ENCODE assay signal across 1 cellular context in the genomic region with DNA sequence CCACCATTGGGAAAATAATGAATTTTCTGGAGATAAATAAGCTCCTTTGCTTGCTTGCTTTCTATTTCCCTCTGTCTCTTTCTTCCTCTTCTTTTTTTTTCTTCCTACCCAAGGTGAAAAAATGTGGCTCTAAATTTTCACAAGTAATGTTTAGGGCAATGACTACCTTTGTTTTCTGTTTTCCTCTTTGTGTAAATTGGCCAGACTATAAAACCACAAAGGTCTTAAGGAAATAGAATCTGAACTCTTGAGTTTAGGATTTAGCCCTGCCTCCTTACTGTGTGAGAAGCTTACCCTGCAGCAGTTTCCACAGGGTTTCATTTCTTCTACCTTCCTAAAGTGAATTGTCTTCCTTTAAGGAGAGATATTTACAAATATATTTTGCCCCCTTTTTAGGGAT.
TF ChIP-seq lines count a peak whose summit lies in the region.

No MANE protein-coding gene starts in this region.

TF ChIP-seq in H1, 55 proteins besides CTCF, POLR2A, EP300 and RAD21 (continued from another document):
- TF ChIP-seq CHD7 (IDR thresholded peaks at IDR 0.05; ENCODE audit: insufficient replicate concordance, low read length) (no peak), POLR2AphosphoS5 (IDR thresholded peaks at IDR 0.05; ENCODE audit: low read depth, low read length) (no peak), SUZ12 (IDR thresholded peaks at IDR 0.05; ENCODE audit: low read length) (no peak), GABPA (IDR thresholded peaks at IDR 0.05; ENCODE audit: borderline replicate concordance, insufficient read depth, low read length) (no peak), CREB1 (IDR thresholded peaks at IDR 0.05) (no peak), TAF7 (optimal IDR thresholded peaks at IDR 0.05; ENCODE audit: borderline replicate concordance, low read depth, low read length) (no peak), RNF2 (IDR thresholded peaks at IDR 0.05; ENCODE audit: borderline replicate concordance, low read depth, low read length, missing control alignments, poor library complexity, severe bottlenecking) (no peak), RFX5 (IDR thresholded peaks at IDR 0.05; ENCODE audit: borderline replicate concordance, low read depth, low read length) (no peak), SP4 (IDR thresholded peaks at IDR 0.05; ENCODE audit: low read length) (no peak), BRCA1 (IDR thresholded peaks at IDR 0.05; ENCODE audit: low read depth, low read length) (no peak), RXRA (IDR thresholded peaks at IDR 0.05; ENCODE audit: insufficient read depth, low read depth, low read length) (no peak), SIN3A (conservative IDR thresholded peaks at IDR 0.05 in 1 of 2, IDR thresholded peaks at IDR 0.05 in 1 of 2; ENCODE audit: low read depth in 1 of 2, low read length in 2 of 2) (no peak), BCL11A (IDR thresholded peaks at IDR 0.05; ENCODE audit: low read depth in 2 of 2, low read length in 2 of 2) (no peak), CEBPB (IDR thresholded peaks at IDR 0.05; ENCODE audit: low read depth, low read length) (no peak), CBX8 (IDR thresholded peaks at IDR 0.05; ENCODE audit: borderline replicate concordance, low read depth, low read length) (no peak), BACH1 (IDR thresholded peaks at IDR 0.05; ENCODE audit: low read length) (no peak), ZNF274 (IDR thresholded peaks at IDR 0.05; ENCODE audit: borderline replicate concordance, extremely low read depth, low read length) (no peak), CTBP2 (IDR thresholded peaks at IDR 0.05; ENCODE audit: borderline replicate concordance, insufficient read depth, insufficient read length, low read length) (no peak), POU5F1 (IDR thresholded peaks at IDR 0.05; ENCODE audit: low read depth, low read length) (no peak)
